ENCODE assay signal across 1 cellular context in the genomic region with DNA sequence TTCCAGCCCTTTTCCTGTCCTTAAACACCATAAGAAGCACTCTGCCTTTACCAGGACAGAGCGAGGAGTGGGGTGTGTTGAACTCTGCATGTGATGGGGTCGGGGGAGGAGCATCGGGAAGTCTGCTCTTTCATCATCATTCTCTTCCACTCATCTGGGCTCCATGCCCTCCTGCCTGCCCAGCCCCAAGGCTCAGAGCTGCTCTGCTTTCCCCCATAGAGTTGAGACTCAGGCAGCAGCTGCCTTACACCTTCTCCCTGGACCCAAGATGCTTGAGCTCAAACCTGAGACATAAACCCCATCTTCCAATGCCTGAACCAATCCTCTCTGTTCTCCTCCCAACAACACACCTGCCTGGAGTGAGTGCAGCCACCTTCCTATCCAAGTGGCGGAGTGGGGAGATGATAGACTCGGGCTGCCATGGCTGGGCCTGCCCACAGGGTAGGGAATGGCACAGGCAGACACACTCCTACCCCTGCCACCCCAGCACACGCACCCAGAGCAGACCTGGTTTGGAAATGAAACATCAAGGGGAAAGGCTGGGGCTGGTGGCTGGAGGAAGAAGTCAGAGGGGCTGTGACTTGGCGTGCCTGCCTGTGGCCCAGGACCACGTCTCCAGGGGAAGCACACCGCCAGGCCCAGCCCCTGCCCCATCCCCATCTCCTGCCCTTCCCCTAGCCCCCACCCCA.
TF ChIP-seq lines count a peak whose summit lies in the region.

No MANE protein-coding gene starts in this region.

TF ChIP-seq in H1, 55 proteins besides CTCF, POLR2A, EP300 and RAD21 (continued from another document):
- TF ChIP-seq MAFK (IDR thresholded peaks at IDR 0.05; ENCODE audit: low read depth, low read length) (no peak), POU5F1 (IDR thresholded peaks at IDR 0.05; ENCODE audit: low read depth, low read length) (no peak), EZH2 (IDR thresholded peaks at IDR 0.05; ENCODE audit: low read depth, low read length, severe bottlenecking) (no peak), SP1 (IDR thresholded peaks at IDR 0.05; ENCODE audit: low read depth, low read length) (no peak), CEBPB (IDR thresholded peaks at IDR 0.05; ENCODE audit: low read depth, low read length) (no peak), SP4 (IDR thresholded peaks at IDR 0.05; ENCODE audit: low read length) (no peak), HDAC2 (IDR thresholded peaks at IDR 0.05; ENCODE audit: borderline replicate concordance in 1 of 2, low read depth in 2 of 2, low read length in 2 of 2) (no peak)
- TF ChIP-seq, protein P1, sequence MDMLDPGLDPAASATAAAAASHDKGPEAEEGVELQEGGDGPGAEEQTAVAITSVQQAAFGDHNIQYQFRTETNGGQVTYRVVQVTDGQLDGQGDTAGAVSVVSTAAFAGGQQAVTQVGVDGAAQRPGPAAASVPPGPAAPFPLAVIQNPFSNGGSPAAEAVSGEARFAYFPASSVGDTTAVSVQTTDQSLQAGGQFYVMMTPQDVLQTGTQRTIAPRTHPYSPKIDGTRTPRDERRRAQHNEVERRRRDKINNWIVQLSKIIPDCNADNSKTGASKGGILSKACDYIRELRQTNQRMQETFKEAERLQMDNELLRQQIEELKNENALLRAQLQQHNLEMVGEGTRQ (IDR thresholded peaks at IDR 0.05; ENCODE audit: low read length), result no peak
